Comparison of ENCODE assay signal across 1 cellular context in the genomic region with DNA sequence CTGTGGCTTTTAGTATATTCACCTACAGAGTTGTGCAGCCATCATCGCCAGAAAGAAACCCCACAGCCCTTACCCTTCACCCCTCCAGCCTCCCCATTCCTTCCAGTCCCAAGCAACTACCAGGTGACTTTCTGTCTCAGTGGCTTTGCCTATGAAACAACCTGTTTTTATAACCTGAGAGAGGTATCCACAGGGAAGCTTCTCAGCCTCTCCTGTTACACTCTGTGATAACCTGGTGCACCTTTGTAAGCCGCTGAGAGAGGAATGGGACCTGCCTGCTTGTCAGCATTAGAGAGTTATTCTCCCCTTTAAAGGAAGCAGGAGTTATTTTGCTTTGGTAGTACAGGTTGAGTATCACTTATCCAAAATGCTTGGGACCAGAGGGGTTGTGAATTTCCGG.
TF ChIP-seq lines count a peak whose summit lies in the region.

No MANE protein-coding gene starts in this region.

TF ChIP-seq in H1, 55 proteins besides CTCF, POLR2A, EP300 and RAD21:
- 0 out of 2 replicates have a peak, but pooled peaks have one; percentile 39 for TF ChIP-seq SP1 (IDR thresholded peaks at IDR 0.05; ENCODE audit: low read depth, low read length)
- no peak for TF ChIP-seq KDM4A (IDR thresholded peaks at IDR 0.05; ENCODE audit: low read depth, low read length, severe bottlenecking)
- TF ChIP-seq PHF8 (conservative IDR thresholded peaks at IDR 0.05; ENCODE audit: low read depth, low read length): no peak
